ENCODE assay signal across 17 cellular contexts in the genomic region with DNA sequence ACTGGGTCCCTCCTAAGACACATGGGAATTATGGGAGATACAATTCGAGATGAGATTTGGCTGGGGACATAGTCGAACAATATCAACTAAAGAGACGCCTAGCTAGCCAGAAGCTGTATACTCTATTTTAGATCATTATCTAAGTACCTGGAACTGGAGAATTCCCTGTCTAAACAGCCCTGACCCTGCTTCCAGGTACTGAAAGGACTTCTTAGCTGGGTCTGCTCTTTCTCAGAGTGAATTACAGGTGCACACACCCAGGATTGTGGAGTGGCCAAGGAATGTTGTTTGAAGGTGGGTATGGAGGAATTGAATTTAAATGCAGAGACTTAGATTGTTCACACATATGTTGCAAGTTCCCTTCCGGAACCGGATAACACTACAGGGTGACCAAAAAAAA.
DNase-seq lines count a peak whose midpoint lies in the region; ATAC-seq and TF ChIP-seq lines count a peak whose summit lies in the region.
"Had no signal": no experiment of that assay in that cellular context is flagged by ENCODE, and none has a peak within 500 bp of the region (broad histone marks: within the 10 kb centered on the region; RNA-seq: fewer than 3 reads in every experiment).

No MANE protein-coding gene starts in this region.

- H3K27me3 ChIP-seq in osteoblast (ENCODE audit: insufficient read depth, low read length), result no peaks in the 10 kb centered on the region
- H3K27me3 ChIP-seq in upper lobe of right lung, result no peaks in the 10 kb centered on the region
- H3K27me3 ChIP-seq in smooth muscle cell (ENCODE audit: low read depth), result no peaks in the 10 kb centered on the region
- H3K27me3 ChIP-seq: BLaER1 treated with 17β-estradiol and CSF1 and Interleukin-3, amounts not matched to agents 10 nM and 100 nM had no signal

- H3K79me2 ChIP-seq in osteoblast (ENCODE audit: insufficient read depth, low read length), result no peaks in the 10 kb centered on the region
- H3K79me2 ChIP-seq in smooth muscle cell (ENCODE audit: low read depth), result no peaks in the 10 kb centered on the region

- no peak overlapping the region for H3K4me3 ChIP-seq in osteoblast (ENCODE audit: insufficient read depth, low read length)
- no peak overlapping the region for H3K4me3 ChIP-seq in upper lobe of right lung
- H3K4me3 ChIP-seq in smooth muscle cell, result no peak overlapping the region
- H3K4me3 ChIP-seq: BLaER1 treated with 17β-estradiol and CSF1 and Interleukin-3, amounts not matched to agents 10 nM and 100 nM had no signal

- TF ChIP-seq CTCF in osteoblast (IDR thresholded peaks at IDR 0.05; ENCODE audit: extremely low read depth, low read depth, low read length) (no peak), upper lobe of right lung (IDR thresholded peaks at IDR 0.05) (no peak), smooth muscle cell (IDR thresholded peaks at IDR 0.05; ENCODE audit: borderline replicate concordance, insufficient read depth, poor library complexity, severe bottlenecking) (no peak)

- DNase-seq in islet precursor cell, result peak; percentile 64
- DNase-seq in osteoblast (ENCODE audit: insufficient read length, low spot score, missing footprints), result peak; percentile 5
- DNase-seq in upper lobe of right lung, result no peak
- DNase-seq in dedifferentiated amniotic fluid mesenchymal stem cell (ENCODE audit: extremely low spot score), result no peak
- DNase-seq in smooth muscle cell (lab: John Stamatoyannopoulos, UW; ENCODE audit: unreplicated experiment), result no peak
- DNase-seq: 8988T; ACHN; AML-193; Caco-2; Calu3; CD4-positive, alpha-beta T cell; CD8-positive, alpha-beta T cell; DMS79 treated with DMSO at 0.1 percent for 48 hours; GF-D8 had no signal

- no peaks in the 10 kb centered on the region for H3F3A ChIP-seq in smooth muscle cell (ENCODE audit: low read depth)

- no peak overlapping the region for H2AFZ ChIP-seq in osteoblast (ENCODE audit: low read length)
- H2AFZ ChIP-seq in smooth muscle cell (ENCODE audit: low read depth), result no peak overlapping the region

- H3K27ac ChIP-seq in osteoblast (ENCODE audit: low read depth, low read length) (no peak overlapping the region), upper lobe of right lung (no peak overlapping the region), smooth muscle cell (ENCODE audit: low read depth) (no peak overlapping the region)
- H3K27ac ChIP-seq: BLaER1 treated with 17β-estradiol and CSF1 and Interleukin-3, amounts not matched to agents 10 nM and 100 nM; C4-2B had no signal

- intact Hi-C loops in upper lobe of right lung (cut with DNase I), result no loop called here

- H3K9ac ChIP-seq in smooth muscle cell (ENCODE audit: low read depth), result no peak overlapping the region
- H3K9ac ChIP-seq: BLaER1 treated with 17β-estradiol and CSF1 and Interleukin-3, amounts not matched to agents 10 nM and 100 nM had no signal

- peaks cover 3% of the 10 kb centered on the region for H3K9me3 ChIP-seq in osteoblast (ENCODE audit: low read depth, low read length)
- no peaks in the 10 kb centered on the region for H3K9me3 ChIP-seq in upper lobe of right lung
- H3K9me3 ChIP-seq in smooth muscle cell (replicated peaks; ENCODE audit: low read depth), result no peaks in the 10 kb centered on the region
- H3K9me3 ChIP-seq: BLaER1 treated with 17β-estradiol and CSF1 and Interleukin-3, amounts not matched to agents 10 nM and 100 nM; Caco-2 had no signal

- H3K4me2 ChIP-seq in osteoblast (ENCODE audit: insufficient read depth, low read length), result no peak overlapping the region
- no peak overlapping the region for H3K4me2 ChIP-seq in smooth muscle cell
- H3K4me2 ChIP-seq: BLaER1 treated with 17β-estradiol and CSF1 and Interleukin-3, amounts not matched to agents 10 nM and 100 nM had no signal

- ATAC-seq in upper lobe of right lung (peak; percentile 64), GM19452 (IDR thresholded peaks at IDR 0.05; ENCODE audit: unreplicated experiment) (no peak)
- ATAC-seq: CD8-positive, alpha-beta T cell had no signal

- H3K4me1 ChIP-seq in osteoblast (ENCODE audit: insufficient read depth, low read length) (no peaks in the 10 kb centered on the region), upper lobe of right lung (no peaks in the 10 kb centered on the region), smooth muscle cell (ENCODE audit: low read depth) (no peaks in the 10 kb centered on the region)
- H3K4me1 ChIP-seq: BLaER1 treated with 17β-estradiol and CSF1 and Interleukin-3, amounts not matched to agents 10 nM and 100 nM; Caco-2 had no signal

- WGBS in smooth muscle cell (ENCODE audit: low lambda C conversion rate), result 69% methylated on average over 5 of the region's 5 CpGs

- no peaks in the 10 kb centered on the region for H3K36me3 ChIP-seq in osteoblast (ENCODE audit: insufficient read depth, low read length)
- no peaks in the 10 kb centered on the region for H3K36me3 ChIP-seq in upper lobe of right lung
- no peaks in the 10 kb centered on the region for H3K36me3 ChIP-seq in smooth muscle cell (ENCODE audit: low read depth)
- H3K36me3 ChIP-seq: BLaER1 treated with 17β-estradiol and CSF1 and Interleukin-3, amounts not matched to agents 10 nM and 100 nM had no signal

- H4K20me1 ChIP-seq in osteoblast (ENCODE audit: insufficient read depth, low read length) (no peaks in the 10 kb centered on the region), smooth muscle cell (ENCODE audit: low read depth) (no peaks in the 10 kb centered on the region)
- H4K20me1 ChIP-seq: BLaER1 treated with 17β-estradiol and CSF1 and Interleukin-3, amounts not matched to agents 10 nM and 100 nM had no signal

Comparison
In these comparisons a context has a peak if more than half of its experiments do, and no peak if none do; other contexts are left out.
1. DNase-seq: peak in islet precursor cell (single experiment) and osteoblast (single experiment); none in upper lobe of right lung (single experiment), dedifferentiated amniotic fluid mesenchymal stem cell (single experiment) and smooth muscle cell (single experiment).